Comparison of ENCODE assay signal across 27 cellular contexts in genomic region chr1:95207223-95207935, GRCh38. TPM values are rescaled to one million over a fixed set of nuclear protein-coding genes. Genes with fewer than 3 reads are reported as not detected.
DNase-seq lines count a peak whose midpoint lies in the region; ATAC-seq and TF ChIP-seq lines count a peak whose summit lies in the region.
"Had no signal": no experiment of that assay in that cellular context is flagged by ENCODE, and none has a peak within 500 bp of the region (broad histone marks: within the 10 kb centered on the region; RNA-seq: fewer than 3 reads in every experiment).

No MANE protein-coding gene starts in this region.

- no CpG with 5 or more reads among the region's 6 CpGs for WGBS in trophoblast cell (ENCODE audit: extremely low coverage, insufficient coverage, insufficient read length)

- no peak overlapping the region for H4K12ac ChIP-seq in trophoblast cell (ENCODE audit: low read depth, low read length)

- H4K91ac ChIP-seq in trophoblast cell (ENCODE audit: low read depth, low read length), result no peak overlapping the region

- H3K14ac ChIP-seq in trophoblast cell (ENCODE audit: low read length), result no peak overlapping the region

- H3K4ac ChIP-seq in trophoblast cell (ENCODE audit: low read depth, low read length), result no peak overlapping the region

- intact Hi-C loops in Right ventricle myocardium inferior (cut with DNase I), result no loop called here

- H3K4me2 ChIP-seq in trophoblast cell (ENCODE audit: low read length), result no peak overlapping the region

- no peak overlapping the region for H2BK5ac ChIP-seq in trophoblast cell (ENCODE audit: low read depth, low read length, poor library complexity)

- no peak overlapping the region for H3K18ac ChIP-seq in trophoblast cell (ENCODE audit: low read length)

- no peak overlapping the region for H4K8ac ChIP-seq in trophoblast cell (ENCODE audit: low read depth, low read length)

- ATAC-seq in Right ventricle myocardium inferior (peak; percentile 42), HG03520 (IDR thresholded peaks at IDR 0.05; ENCODE audit: unreplicated experiment) (no peak), GM18511 (IDR thresholded peaks at IDR 0.05; ENCODE audit: unreplicated experiment) (no peak)
- ATAC-seq: activated CD4-positive, alpha-beta T cell treated with anti-CD3 and anti-CD28 coated beads for 36 hours; Panc1 had no signal

- no peak overlapping the region for H3K4me3 ChIP-seq in right atrium auricular region
- no peak overlapping the region for H3K4me3 ChIP-seq in trophoblast cell (ENCODE audit: low read depth, low read length)
- H3K4me3 ChIP-seq: prostate gland, SK-N-MC had no signal

- DNase-seq in NCI-H1092 treated with DMSO at 0.1 percent for 48 hours (lab: John Stamatoyannopoulos, UW) (peak; percentile 3), NCI-H1092 (lab: John Stamatoyannopoulos, UW) (no peak), Right ventricle myocardium inferior (ENCODE audit: missing footprints) (no peak), right atrium auricular region (ENCODE audit: low spot score) (no peak), cerebellar cortex (ENCODE audit: low spot score) (peak; percentile 57), trophoblast cell (no peak)
- DNase-seq: 8988T; activated CD4-positive, alpha-beta T cell treated with anti-CD3 and anti-CD28 coated beads for 36 hours; activated CD8-positive, alpha-beta memory T cell treated with anti-CD3 and anti-CD28 coated beads for 24 hours; activated gamma-delta T cell; activated T-cell treated with anti-CD3 and anti-CD28 coated beads, Interleukin-2, amount 50 U/mL, for 1 hour; brain microvascular endothelial cell; CD4-positive, alpha-beta T cell; effector CD8-positive, alpha-beta T cell; head of caudate nucleus; mesendoderm; NCI-H1048; NCI-H226; NK-92 treated with Interleukin-12 subunit alpha and Interleukin-12 subunit beta, amount 100 ng/mL, for 24 hours; stimulated activated CD8-positive, alpha-beta memory T cell treated with anti-CD3 and anti-CD28 coated beads, Interleukin-4, amount 100 ng/mL, for 48 hours; T-helper 2 cell had no signal

- H3K79me2 ChIP-seq in trophoblast cell (ENCODE audit: control insufficient read depth, insufficient read depth, low read length, poor library complexity), result no peaks in the 10 kb centered on the region

- no peaks in the 10 kb centered on the region for H3K9me3 ChIP-seq in right atrium auricular region
- H3K9me3 ChIP-seq in trophoblast cell (ENCODE audit: insufficient read depth, low read depth, low read length), result no peaks in the 10 kb centered on the region
- H3K9me3 ChIP-seq: neutrophil, prostate gland had no signal

- no peak for TF ChIP-seq CTCF in right atrium auricular region (IDR thresholded peaks at IDR 0.05)

- no peak overlapping the region for H2AFZ ChIP-seq in trophoblast cell (ENCODE audit: insufficient read depth, low read length, poor library complexity)

- H3K4me1 ChIP-seq in right atrium auricular region (peaks cover 0 to 20% of the 10 kb centered on the region in 2 donors), trophoblast cell (ENCODE audit: control insufficient read depth in 1 of 2, insufficient read depth in 2 of 2, low read length in 2 of 2) (no peaks in the 10 kb centered on the region)
- H3K4me1 ChIP-seq: prostate gland had no signal

- H3K79me1 ChIP-seq in trophoblast cell (ENCODE audit: low read length), result no peaks in the 10 kb centered on the region

- no peak overlapping the region for H3K23ac ChIP-seq in trophoblast cell (ENCODE audit: low read length)

- no peak overlapping the region for H2BK120ac ChIP-seq in trophoblast cell (ENCODE audit: insufficient read depth, low read length, poor library complexity)

- H3K27me3 ChIP-seq in right atrium auricular region (no peaks in the 10 kb centered on the region), trophoblast cell (ENCODE audit: insufficient read depth, low read length) (no peaks in the 10 kb centered on the region)
- H3K27me3 ChIP-seq: brain microvascular endothelial cell, neutrophil had no signal

- no peak overlapping the region for H2AK5ac ChIP-seq in trophoblast cell (ENCODE audit: low read length)

- H2BK12ac ChIP-seq in trophoblast cell (ENCODE audit: low read length), result no peak overlapping the region

- peak overlapping the region in 1 of 2 donors; percentile 36 for H3K27ac ChIP-seq in right atrium auricular region
- no peak overlapping the region for H3K27ac ChIP-seq in trophoblast cell (ENCODE audit: low read depth, low read length)
- H3K27ac ChIP-seq: brain microvascular endothelial cell, neutrophil, prostate gland, SK-N-MC had no signal

- H3K9ac ChIP-seq in trophoblast cell (ENCODE audit: low read length), result no peak overlapping the region

- H3K36me3 ChIP-seq in right atrium auricular region (no peaks in the 10 kb centered on the region), trophoblast cell (ENCODE audit: control insufficient read depth in 1 of 2, insufficient read depth in 2 of 2, low read length in 2 of 2) (no peaks in the 10 kb centered on the region)
- H3K36me3 ChIP-seq: brain microvascular endothelial cell, neutrophil, prostate gland had no signal

RNA-seq across cellular contexts. Expression of gene RWDD3, which starts 26.6 kb away (rescaled TPM):
- total RNA-seq in Right ventricle myocardium inferior (16.4 TPM), right atrium auricular region (1 to 10 TPM; 8.0 to 9.2 TPM)
- 20.0 and 20.2 TPM in 2 replicates for polyA plus RNA-seq in trophoblast cell (2013)

Comparison
In these comparisons a context has a peak if more than half of its experiments do, and no peak if none do; other contexts are left out.
1. DNase-seq: peak in NCI-H1092 treated with DMSO at 0.1 percent for 48 hours (single experiment) and cerebellar cortex (single experiment); none in NCI-H1092 (single experiment), Right ventricle myocardium inferior (single experiment), right atrium auricular region (single experiment) and trophoblast cell (0 of 2).